Comparison of ENCODE assay signal across 8 cellular contexts in genomic region chr2:43223412-43224040, GRCh38. TPM values are rescaled to one million over a fixed set of nuclear protein-coding genes. Genes with fewer than 3 reads are reported as not detected.
A peak's percentile ranks its signal among the peaks of the same experiment; 100 is the strongest.
DNase-seq lines count a peak whose midpoint lies in the region; ATAC-seq and TF ChIP-seq lines count a peak whose summit lies in the region.

No MANE protein-coding gene starts in this region.

- no peak for ATAC-seq in GM21526 (IDR thresholded peaks at IDR 0.05; ENCODE audit: low FRiP score, unreplicated experiment)

- TF ChIP-seq CTCF in HFF-Myc (IDR thresholded peaks at IDR 0.05; ENCODE audit: low read depth, low read length, missing control alignments) (no peak), VCaP (conservative IDR thresholded peaks at IDR 0.05) (no peak), fibroblast of villous mesenchyme (IDR thresholded peaks at IDR 0.05; ENCODE audit: insufficient read depth, low read depth, low read length) (no peak)

- no peaks in the 10 kb centered on the region for H3K27me3 ChIP-seq in rectal smooth muscle tissue (ENCODE audit: control insufficient read depth, insufficient read depth, low read length)

- H3K9ac ChIP-seq in rectal smooth muscle tissue (ENCODE audit: low read length), result peak overlapping the region; percentile 20

- peak overlapping the region; percentile 74 for H3K4me3 ChIP-seq in HFF-Myc (replicated peaks; ENCODE audit: low read depth, low read length)
- H3K4me3 ChIP-seq in fibroblast of villous mesenchyme (ENCODE audit: low read depth, low read length), result peak overlapping the region; percentile 96
- H3K4me3 ChIP-seq in rectal smooth muscle tissue (ENCODE audit: low read length), result peak overlapping the region; percentile 96

- DNase-seq in HFF-Myc (ENCODE audit: extremely low read depth, low read depth) (no peak), fibroblast of villous mesenchyme (ENCODE audit: low read depth) (peak; percentile 64), D341Med (ENCODE audit: low spot score) (no peak), epidermal melanocyte (ENCODE audit: insufficient read length, low spot score) (no peak), NCI-H1417 (lab: John Stamatoyannopoulos, UW) (no peak)

- H3K27ac ChIP-seq in VCaP (peak overlapping the region; percentile 99), rectal smooth muscle tissue (ENCODE audit: low read depth, low read length) (peak overlapping the region; percentile 100)

- H3K36me3 ChIP-seq in rectal smooth muscle tissue (ENCODE audit: control insufficient read depth, insufficient read depth, low read length), result peaks cover 29% of the 10 kb centered on the region

- H3K4me1 ChIP-seq in rectal smooth muscle tissue (ENCODE audit: control insufficient read depth, insufficient read depth, low read length), result peaks cover 41% of the 10 kb centered on the region

RNA-seq across cellular contexts. Expression of gene ZFP36L2, which starts 2.9 kb away (rescaled TPM):
- 12.2 and 25.9 TPM in 2 replicates for total RNA-seq in fibroblast of villous mesenchyme
